ENCODE assay signal across 8 cellular contexts in the genomic region with DNA sequence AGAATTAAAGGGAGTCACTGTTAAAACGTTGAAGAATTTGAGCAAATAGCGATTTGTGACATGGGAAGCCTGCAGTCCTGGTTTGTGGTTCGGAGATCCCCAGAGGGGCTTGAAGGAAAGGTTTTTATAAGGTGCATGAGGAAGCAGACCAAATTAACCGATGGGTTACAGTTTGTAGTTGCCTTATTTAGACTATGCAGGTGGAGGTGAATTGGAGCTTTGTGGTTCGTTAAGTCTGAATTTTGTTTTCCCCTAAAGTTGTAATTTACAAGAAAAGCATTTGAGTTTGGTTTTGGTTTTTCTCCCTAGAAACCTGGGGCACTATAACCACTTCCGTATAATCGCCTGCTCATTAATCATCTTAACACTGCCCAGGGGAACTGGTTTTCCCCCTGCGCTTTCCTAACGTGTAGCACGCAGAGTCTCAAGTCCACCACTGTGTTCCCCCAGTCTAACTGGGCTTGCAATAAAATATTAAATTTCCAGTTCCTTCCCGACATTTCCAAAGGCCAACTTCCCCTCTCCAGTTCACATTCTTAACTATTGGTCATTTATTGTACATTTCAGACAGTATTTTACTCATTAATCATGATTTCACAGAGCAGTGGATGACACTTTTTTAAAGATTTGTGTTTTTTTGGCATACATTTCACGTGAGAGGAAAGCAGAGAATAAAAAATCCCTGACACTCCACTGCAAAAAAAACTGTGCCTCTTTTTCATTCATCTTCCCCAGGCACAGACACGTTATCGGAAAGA. TPM values are rescaled to one million over a fixed set of nuclear protein-coding genes. Genes with fewer than 3 reads are reported as not detected.
DNase-seq lines count a peak whose midpoint lies in the region; ATAC-seq, FAIRE-seq and TF ChIP-seq lines count a peak whose summit lies in the region.

No MANE protein-coding gene starts in this region.

- H3K27ac ChIP-seq in CD4-positive, alpha-beta memory T cell (ENCODE audit: low read depth, low read length), result peak overlapping the region; percentile 97
- H3K27ac ChIP-seq in mammary epithelial cell (ENCODE audit: insufficient read depth, low read depth, low read length), result peak overlapping the region; percentile 90
- H3K27ac ChIP-seq in left lung, result peak overlapping the region; percentile 90 to 97
- peak overlapping the region; percentile 85 for H3K27ac ChIP-seq in temporal lobe (ENCODE audit: low read depth, low read length)

- CTCF ChIA-PET in CD4-positive, alpha-beta memory T cell (lab: Charles Lee; ENCODE audit: partially characterized antibody), result interaction anchor here (0.8 to 3.6 kb wide), 5 partner anchors 9 to 419 kb away, joined by 3 to 18 read pairs (median 5); a partner anchor contains a TSS
- CTCF ChIA-PET in mammary epithelial cell (lab: Charles Lee; ENCODE audit: low non-redundant PET), result no interaction called here

- peaks cover 60 to 89% (median 71%) of the 10 kb centered on the region in 4 donors for H3K4me1 Mint-ChIP-seq in CD4-positive, alpha-beta memory T cell

- no peaks in the 10 kb centered on the region for H3K36me3 ChIP-seq in CD4-positive, alpha-beta memory T cell (ENCODE audit: insufficient read depth, low read length)
- H3K36me3 ChIP-seq in mammary epithelial cell (ENCODE audit: insufficient read depth, low read length) (no peaks in the 10 kb centered on the region), left lung (peaks cover 0 to 17% of the 10 kb centered on the region in 2 donors)

- peaks cover 58% of the 10 kb centered on the region for H3K79me2 ChIP-seq in mammary epithelial cell (ENCODE audit: insufficient read depth, low read length)

- H3K9me3 Mint-ChIP-seq in CD4-positive, alpha-beta memory T cell, result no peaks in the 10 kb centered on the region

- TF ChIP-seq CTCF in mammary epithelial cell (conservative IDR thresholded peaks at IDR 0.05 in 1 of 2, IDR thresholded peaks at IDR 0.05 in 1 of 2; ENCODE audit: extremely low read depth in 1 of 2, insufficient read depth in 1 of 2, low read depth in 1 of 2, low read length in 2 of 2) (no peak), left lung (IDR thresholded peaks at IDR 0.05) (no peak)

- dilution Hi-C loops in mammary epithelial cell (cut with HindIII; ENCODE audit: low sequenced_read_pairs), result no loop called here

- H3K27me3 Mint-ChIP-seq in CD4-positive, alpha-beta memory T cell, result no peaks in the 10 kb centered on the region

- peak overlapping the region; percentile 82 for H2AFZ ChIP-seq in mammary epithelial cell (ENCODE audit: low read depth, low read length)

- WGBS in mammary epithelial cell (ENCODE audit: low coverage, missing lambda C conversion rate), result 0% methylated on average over 13 of the region's 14 CpGs

- H3K36me3 Mint-ChIP-seq in CD4-positive, alpha-beta memory T cell, result peaks cover 11 to 44% of the 10 kb centered on the region in 2 donors

- H3K9ac ChIP-seq in mammary epithelial cell (ENCODE audit: insufficient read depth, low read length), result peak overlapping the region; percentile 94

- POLR2A ChIA-PET in CD4-positive, alpha-beta memory T cell (lab: Charles Lee; ENCODE audit: partially characterized antibody), result interaction anchor here (0.6 to 2.8 kb wide), 11 partner anchors 8 to 732 kb away, joined by 3 to 20 read pairs (median 5); a partner anchor contains a TSS

- H3K9me3 ChIP-seq in CD4-positive, alpha-beta memory T cell (ENCODE audit: control insufficient read depth in 1 of 2, low read length in 2 of 2), result no peaks in the 10 kb centered on the region
- H3K9me3 ChIP-seq in mammary epithelial cell (replicated peaks; ENCODE audit: insufficient read depth, low read length), result no peaks in the 10 kb centered on the region
- H3K9me3 ChIP-seq in left lung, result no peaks in the 10 kb centered on the region

- H4K20me1 ChIP-seq in mammary epithelial cell (ENCODE audit: insufficient read depth, low read length), result no peaks in the 10 kb centered on the region

- peak overlapping the region; percentile 78 for H3K4me2 ChIP-seq in mammary epithelial cell (ENCODE audit: insufficient read depth, low read depth, low read length)

- in situ Hi-C loops in mammary epithelial cell (cut with MboI; ENCODE audit: low sequenced_read_pairs in 2 of 2), result loop anchor here (10.0 to 25.0 kb wide), 4 partner anchors 162 to 887 kb away; a partner anchor contains a TSS

- ATAC-seq in GM18861 (IDR thresholded peaks at IDR 0.05; ENCODE audit: unreplicated experiment) (peak; percentile 23), HG03196 (IDR thresholded peaks at IDR 0.05; ENCODE audit: unreplicated experiment) (peak; percentile 40), left lung (peak; percentile 58)

- no peak for FAIRE-seq in RCC 7860 (lab: Jason Lieb, UNC)

- DNase-seq in CD4-positive, alpha-beta memory T cell, result peak in 4 of 5 donors; percentile 19 to 72 (median 26)
- DNase-seq in RCC 7860 (ENCODE audit: low spot score) (peak; percentile 34), mammary epithelial cell (peak; percentile 73), left lung (no peak), inferior parietal cortex (ENCODE audit: extremely low spot score) (no peak)

- peak overlapping the region; percentile 91 to 98 (median 95) for H3K4me3 Mint-ChIP-seq in CD4-positive, alpha-beta memory T cell

- peak overlapping the region; percentile 87 to 98 (median 95) for H3K27ac Mint-ChIP-seq in CD4-positive, alpha-beta memory T cell

- peak overlapping the region; percentile 79 to 82 for H3K4me3 ChIP-seq in CD4-positive, alpha-beta memory T cell (ENCODE audit: low read length in 2 of 2)
- H3K4me3 ChIP-seq in mammary epithelial cell (replicated peaks in 1 of 3; ENCODE audit: insufficient read depth in 1 of 3, low read depth in 2 of 3, low read length in 3 of 3) (peak overlapping the region; percentile 93 to 99 (median 94)), left lung (peak overlapping the region; percentile 76 to 96)

- H3K4me1 ChIP-seq in CD4-positive, alpha-beta memory T cell (ENCODE audit: insufficient read depth, low read length), result peaks cover 85% of the 10 kb centered on the region
- H3K4me1 ChIP-seq in mammary epithelial cell (ENCODE audit: insufficient read depth, low read length) (peaks cover 39% of the 10 kb centered on the region), left lung (peaks cover 2 to 90% of the 10 kb centered on the region in 2 donors)

- intact Hi-C loops in CD4-positive, alpha-beta memory T cell (cut with micrococcal nuclease), result no loop called here
- intact Hi-C loops in mammary epithelial cell (cut with micrococcal nuclease) (no loop called here), left lung (cut with DNase I) (no loop called here)

- no peaks in the 10 kb centered on the region for H3K27me3 ChIP-seq in CD4-positive, alpha-beta memory T cell (ENCODE audit: insufficient read depth, low read length)
- H3K27me3 ChIP-seq in mammary epithelial cell (ENCODE audit: insufficient read depth, low read length) (no peaks in the 10 kb centered on the region), left lung (no peaks in the 10 kb centered on the region)

- TSS peak; percentile 47 for BruUV-seq in mammary epithelial cell (replicated peaks; lab: Mats Ljungman, UMichigan)

RNA-seq across cellular contexts. Expression of a gene that starts 0.9 kb away (rescaled TPM):
- 10 to 100 TPM; 47.4 to 51.9 TPM for total RNA-seq in CD4-positive, alpha-beta memory T cell
- 10 to 100 TPM; 12.4 to 17.3 TPM for polyA plus RNA-seq in CD4-positive, alpha-beta memory T cell
- 10 to 100 TPM; 11.4 to 14.0 TPM for total RNA-seq in mammary epithelial cell
- polyA plus RNA-seq in mammary epithelial cell, result 4.7 TPM
- polyA minus RNA-seq in mammary epithelial cell, result 15.5 TPM
- total RNA-seq in left lung, result 10 to 100 TPM; 14.1 to 30.8 TPM
- 9.1 TPM for total RNA-seq in temporal lobe

Comparison
In these comparisons a context has a peak if more than half of its experiments do, and no peak if none do; other contexts are left out.
1. DNase-seq: peak in CD4-positive, alpha-beta memory T cell (4 of 5), RCC 7860 (single experiment) and mammary epithelial cell (single experiment); none in left lung (0 of 2) and inferior parietal cortex (single experiment).
2. Peak in every context shown above with its lines, with median percentiles within 50 percentile points of each other: H3K27ac ChIP-seq, H3K4me3 ChIP-seq and ATAC-seq.